ENCODE assay signal across 18 cellular contexts in the genomic region with DNA sequence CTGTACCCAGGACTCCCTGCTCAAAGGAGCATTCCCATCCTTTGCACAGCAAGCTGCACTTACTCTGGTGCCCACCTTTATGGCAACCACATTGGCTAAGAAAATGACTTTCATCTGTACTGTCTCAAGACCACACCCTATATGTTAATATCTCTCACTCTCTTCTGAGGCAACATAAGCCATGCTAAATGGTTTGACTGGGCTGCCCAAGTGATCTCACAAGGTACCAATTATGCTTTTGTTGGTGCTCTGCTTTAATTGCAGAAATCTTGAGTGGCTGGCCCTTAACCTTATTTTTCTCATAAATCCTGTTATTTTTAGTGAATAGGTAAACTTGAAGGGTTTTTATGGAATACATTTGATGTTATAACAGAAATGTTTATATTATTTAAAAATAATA.
"Had no signal": no experiment of that assay in that cellular context is flagged by ENCODE, and none has a peak within 500 bp of the region (broad histone marks: within the 10 kb centered on the region; RNA-seq: fewer than 3 reads in every experiment).

No MANE protein-coding gene starts in this region.

- FAIRE-seq: kidney had no signal

- ATAC-seq: left lobe of liver, pancreas had no signal

- H3K4me2 ChIP-seq: hepatocyte had no signal

- H3K27me3 ChIP-seq: hepatocyte, neutrophil, pancreas, right lobe of liver, stomach, thyroid gland had no signal

- H3K36me3 ChIP-seq: neutrophil, pancreas, right lobe of liver, stomach, thyroid gland had no signal

- H3K27ac ChIP-seq: coronary artery, hepatocyte, neutrophil, pancreas, right lobe of liver, stomach, thyroid gland had no signal

- H3K9me3 ChIP-seq: neutrophil, pancreas, right lobe of liver, stomach, thyroid gland had no signal

- H2AFZ ChIP-seq: hepatocyte had no signal

- H3K4me3 ChIP-seq: coronary artery, hepatocyte, lung, pancreas, right lobe of liver, smooth muscle cell, stomach, thyroid gland had no signal

- DNase-seq: dermis blood vessel endothelial cell; effector memory CD8-positive, alpha-beta T cell; head of caudate nucleus; kidney; pancreas; right lobe of liver; stimulated activated CD4-positive, alpha-beta T cell treated with anti-CD3 and anti-CD28 coated beads, Interleukin-12 subunit alpha, Interleukin-12 subunit beta, amount 100 ng/mL, for 4 hours; stimulated activated CD4-positive, alpha-beta T cell treated with anti-CD3 and anti-CD28 coated beads, Interleukin-2, amount 100 ng/mL, for 24 hours; stimulated activated CD4-positive, alpha-beta T cell treated with anti-CD3 and anti-CD28 coated beads, Interleukin-4, amount 100 ng/mL, for 24 hours; stimulated activated naive CD4-positive, alpha-beta T cell treated with Interleukin-2 at 50 U/mL for 16 hours; stomach; thyroid gland had no signal
